Comparison of ENCODE assay signal across 1 cellular context in genomic region chr19:7943444-7944176, GRCh38.
TF ChIP-seq lines count a peak whose summit lies in the region.

A gene with protein sequence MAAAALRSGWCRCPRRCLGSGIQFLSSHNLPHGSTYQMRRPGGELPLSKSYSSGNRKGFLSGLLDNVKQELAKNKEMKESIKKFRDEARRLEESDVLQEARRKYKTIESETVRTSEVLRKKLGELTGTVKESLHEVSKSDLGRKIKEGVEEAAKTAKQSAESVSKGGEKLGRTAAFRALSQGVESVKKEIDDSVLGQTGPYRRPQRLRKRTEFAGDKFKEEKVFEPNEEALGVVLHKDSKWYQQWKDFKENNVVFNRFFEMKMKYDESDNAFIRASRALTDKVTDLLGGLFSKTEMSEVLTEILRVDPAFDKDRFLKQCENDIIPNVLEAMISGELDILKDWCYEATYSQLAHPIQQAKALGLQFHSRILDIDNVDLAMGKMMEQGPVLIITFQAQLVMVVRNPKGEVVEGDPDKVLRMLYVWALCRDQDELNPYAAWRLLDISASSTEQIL (minus strand): TSS chr19:7943666. CDS start chr19:7943651, 15 bp downstream.

TF ChIP-seq in HCT116, 20 proteins besides CTCF, POLR2A, EP300 and RAD21 (continued from another document):
- TF ChIP-seq, protein P1, sequence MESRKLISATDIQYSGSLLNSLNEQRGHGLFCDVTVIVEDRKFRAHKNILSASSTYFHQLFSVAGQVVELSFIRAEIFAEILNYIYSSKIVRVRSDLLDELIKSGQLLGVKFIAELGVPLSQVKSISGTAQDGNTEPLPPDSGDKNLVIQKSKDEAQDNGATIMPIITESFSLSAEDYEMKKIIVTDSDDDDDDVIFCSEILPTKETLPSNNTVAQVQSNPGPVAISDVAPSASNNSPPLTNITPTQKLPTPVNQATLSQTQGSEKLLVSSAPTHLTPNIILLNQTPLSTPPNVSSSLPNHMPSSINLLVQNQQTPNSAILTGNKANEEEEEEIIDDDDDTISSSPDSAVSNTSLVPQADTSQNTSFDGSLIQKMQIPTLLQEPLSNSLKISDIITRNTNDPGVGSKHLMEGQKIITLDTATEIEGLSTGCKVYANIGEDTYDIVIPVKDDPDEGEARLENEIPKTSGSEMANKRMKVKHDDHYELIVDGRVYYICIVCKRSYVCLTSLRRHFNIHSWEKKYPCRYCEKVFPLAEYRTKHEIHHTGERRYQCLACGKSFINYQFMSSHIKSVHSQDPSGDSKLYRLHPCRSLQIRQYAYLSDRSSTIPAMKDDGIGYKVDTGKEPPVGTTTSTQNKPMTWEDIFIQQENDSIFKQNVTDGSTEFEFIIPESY (IDR thresholded peaks at IDR 0.05; ENCODE audit: extremely low read depth, insufficient replicate concordance, low read length), result no peak
- TF ChIP-seq EGR1 (IDR thresholded peaks at IDR 0.05; ENCODE audit: low read depth) (peak; percentile 29; the same call in 1 of the 2 replicates), ZFX (IDR thresholded peaks at IDR 0.05) (peak; percentile 58; the same call in 1 of the 2 replicates), CEBPB (IDR thresholded peaks at IDR 0.05; ENCODE audit: low read depth) (peak; percentile 94), SP1 (IDR thresholded peaks at IDR 0.05; ENCODE audit: low read depth) (peak; percentile 92), CBX3 (IDR thresholded peaks at IDR 0.05; ENCODE audit: low read depth) (0 out of 2 replicates have a peak, but pooled peaks have one; percentile 14)
- TF ChIP-seq, protein P2, sequence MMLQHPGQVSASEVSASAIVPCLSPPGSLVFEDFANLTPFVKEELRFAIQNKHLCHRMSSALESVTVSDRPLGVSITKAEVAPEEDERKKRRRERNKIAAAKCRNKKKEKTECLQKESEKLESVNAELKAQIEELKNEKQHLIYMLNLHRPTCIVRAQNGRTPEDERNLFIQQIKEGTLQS (IDR thresholded peaks at IDR 0.05), result no peak
